15 cellular contexts compared by ENCODE assay signal in genomic region chr6:149075616-149076354, GRCh38.
DNase-seq lines count a peak whose midpoint lies in the region; ATAC-seq and TF ChIP-seq lines count a peak whose summit lies in the region.
"Had no signal": no experiment of that assay in that cellular context is flagged by ENCODE, and none has a peak within 500 bp of the region (broad histone marks: within the 10 kb centered on the region; RNA-seq: fewer than 3 reads in every experiment).

No MANE protein-coding gene starts in this region.

- peaks cover 34% of the 10 kb centered on the region for H3K4me1 ChIP-seq in adipocyte (ENCODE audit: control insufficient read depth, insufficient read depth, low read length)
- H3K4me1 ChIP-seq in gastroesophageal sphincter: peaks cover 0 to 23% (median 0%) of the 10 kb centered on the region in 3 donors

- CTCF ChIA-PET in activated CD4-positive, alpha-beta T cell treated with anti-CD3 and anti-CD28 coated beads, Interleukin-2, amount 10 ng/mL, durations not matched to agents 7 days and 5 days (lab: Charles Lee): interaction anchor here (0.5 to 3.5 kb wide), 13 partner anchors 9 to 356 kb away, joined by 3 to 25 read pairs (median 3); no protein-coding TSS in a partner anchor
- CTCF ChIA-PET in HEK293T (lab: Yijun Ruan, JAX): interaction anchor here (0.6 to 1.9 kb wide), 3 partner anchors 12 to 356 kb away, joined by 3 to 4 read pairs (median 3); no protein-coding TSS in a partner anchor

- peaks cover 45% of the 10 kb centered on the region for H3K4me1 Mint-ChIP-seq in activated CD4-positive, alpha-beta T cell treated with anti-CD3 and anti-CD28 coated beads, Interleukin-2, amount 10 ng/mL, durations not matched to agents 24 days and 14 days
- peaks cover 41% of the 10 kb centered on the region for H3K4me1 Mint-ChIP-seq in activated CD4-positive, alpha-beta T cell treated with anti-CD3 and anti-CD28 coated beads, Interleukin-2, amount 10 ng/mL, durations not matched to agents 7 days and 5 days
- peaks cover 51% of the 10 kb centered on the region for H3K4me1 Mint-ChIP-seq in osteocyte (ENCODE audit: unreplicated experiment)

- H3K36me3 Mint-ChIP-seq in activated CD4-positive, alpha-beta T cell treated with anti-CD3 and anti-CD28 coated beads, Interleukin-2, amount 10 ng/mL, durations not matched to agents 24 days and 14 days (ENCODE audit: low read depth): peaks cover 24% of the 10 kb centered on the region
- peaks cover 26% of the 10 kb centered on the region for H3K36me3 Mint-ChIP-seq in activated CD4-positive, alpha-beta T cell treated with anti-CD3 and anti-CD28 coated beads, Interleukin-2, amount 10 ng/mL, durations not matched to agents 7 days and 5 days (ENCODE audit: low read depth)
- peaks cover 3% of the 10 kb centered on the region for H3K36me3 Mint-ChIP-seq in osteocyte (ENCODE audit: unreplicated experiment)

- TF ChIP-seq CTCF in osteocyte (IDR thresholded peaks at IDR 0.05): no peak
- TF ChIP-seq CTCF in gastroesophageal sphincter (IDR thresholded peaks at IDR 0.05): no peak

- peak overlapping the region; percentile 10 for H3K4me3 Mint-ChIP-seq in activated CD4-positive, alpha-beta T cell treated with anti-CD3 and anti-CD28 coated beads, Interleukin-2, amount 10 ng/mL, durations not matched to agents 24 days and 14 days
- no peak overlapping the region for H3K4me3 Mint-ChIP-seq in activated CD4-positive, alpha-beta T cell treated with anti-CD3 and anti-CD28 coated beads, Interleukin-2, amount 10 ng/mL, durations not matched to agents 7 days and 5 days
- H3K4me3 Mint-ChIP-seq in osteocyte (ENCODE audit: unreplicated experiment): no peak overlapping the region

- POLR2A ChIA-PET in activated CD4-positive, alpha-beta T cell treated with anti-CD3 and anti-CD28 coated beads, Interleukin-2, amount 10 ng/mL, durations not matched to agents 7 days and 5 days (lab: Charles Lee): interaction anchor here (0.6 to 0.8 kb wide), 2 partner anchors 158 to 502 kb away, joined by 3 read pairs; no protein-coding TSS in a partner anchor
- POLR2A ChIA-PET in HEK293T (lab: Yijun Ruan, JAX): interaction anchor here (2.3 kb wide), 1 partner anchor 15 kb away, joined by 7 read pairs; no protein-coding TSS in a partner anchor

- H3K9me3 Mint-ChIP-seq in activated CD4-positive, alpha-beta T cell treated with anti-CD3 and anti-CD28 coated beads, Interleukin-2, amount 10 ng/mL, durations not matched to agents 24 days and 14 days: peaks cover 6% of the 10 kb centered on the region
- H3K9me3 Mint-ChIP-seq in activated CD4-positive, alpha-beta T cell treated with anti-CD3 and anti-CD28 coated beads, Interleukin-2, amount 10 ng/mL, durations not matched to agents 7 days and 5 days: peaks cover 2% of the 10 kb centered on the region
- no peaks in the 10 kb centered on the region for H3K9me3 Mint-ChIP-seq in osteocyte (ENCODE audit: unreplicated experiment)

- no peaks in the 10 kb centered on the region for H3K27me3 ChIP-seq in adipocyte (replicated peaks; ENCODE audit: control insufficient read depth, insufficient read depth, low read length)
- H3K27me3 ChIP-seq in gastroesophageal sphincter: no peaks in the 10 kb centered on the region
- H3K27me3 ChIP-seq: esophagus squamous epithelium, tibial nerve had no signal

- H3K27me3 Mint-ChIP-seq in activated CD4-positive, alpha-beta T cell treated with anti-CD3 and anti-CD28 coated beads, Interleukin-2, amount 10 ng/mL, durations not matched to agents 24 days and 14 days: no peaks in the 10 kb centered on the region
- no peaks in the 10 kb centered on the region for H3K27me3 Mint-ChIP-seq in activated CD4-positive, alpha-beta T cell treated with anti-CD3 and anti-CD28 coated beads, Interleukin-2, amount 10 ng/mL, durations not matched to agents 7 days and 5 days
- H3K27me3 Mint-ChIP-seq in osteocyte (ENCODE audit: unreplicated experiment): no peaks in the 10 kb centered on the region

- WGBS in gastroesophageal sphincter (ENCODE audit: low coverage in 1 of 2), 2 donors: 67 to 75% methylated on average over 6 of the region's 6 CpGs

- no peak for TF ChIP-seq EP300 in gastroesophageal sphincter (IDR thresholded peaks at IDR 0.05)

- ATAC-seq in gastroesophageal sphincter (no peak), HG03469 (IDR thresholded peaks at IDR 0.05; ENCODE audit: unreplicated experiment) (no peak), HG02571 (IDR thresholded peaks at IDR 0.05; ENCODE audit: unreplicated experiment) (no peak)
- ATAC-seq: HCT116 had no signal

- peak overlapping the region; percentile 87 for H3K27ac Mint-ChIP-seq in activated CD4-positive, alpha-beta T cell treated with anti-CD3 and anti-CD28 coated beads, Interleukin-2, amount 10 ng/mL, durations not matched to agents 24 days and 14 days
- no peak overlapping the region for H3K27ac Mint-ChIP-seq in activated CD4-positive, alpha-beta T cell treated with anti-CD3 and anti-CD28 coated beads, Interleukin-2, amount 10 ng/mL, durations not matched to agents 7 days and 5 days
- H3K27ac Mint-ChIP-seq in osteocyte (ENCODE audit: unreplicated experiment): peak overlapping the region; percentile 77

- DNase-seq in activated CD4-positive, alpha-beta T cell treated with anti-CD3 and anti-CD28 coated beads, Interleukin-2, amount 10 ng/mL, durations not matched to agents 24 days and 14 days: peak; percentile 68
- no peak for DNase-seq in activated CD4-positive, alpha-beta T cell treated with anti-CD3 and anti-CD28 coated beads, Interleukin-2, amount 10 ng/mL, durations not matched to agents 7 days and 5 days
- DNase-seq in HEK293T (ENCODE audit: extremely low spot score): no peak
- DNase-seq in adipocyte (ENCODE audit: low read depth): peak; percentile 60
- no peak for DNase-seq in osteocyte (ENCODE audit: extremely low spot score, unreplicated experiment)
- DNase-seq: AML-193, esophagus squamous epithelium, NCI-H187 treated with DMSO at 0.1 percent for 48 hours, WERI-Rb-1 had no signal

- H3K36me3 ChIP-seq in adipocyte (ENCODE audit: control insufficient read depth, insufficient read depth, low read length, severe bottlenecking) (peaks cover 3% of the 10 kb centered on the region), gastroesophageal sphincter (peaks cover 0 to 19% of the 10 kb centered on the region in 2 donors)
- H3K36me3 ChIP-seq: WERI-Rb-1 had no signal

- H3K9ac ChIP-seq in adipocyte (ENCODE audit: low read length): no peak overlapping the region
- H3K9ac ChIP-seq: parathyroid adenoma had no signal

- intact Hi-C loops in activated CD4-positive, alpha-beta T cell treated with anti-CD3 and anti-CD28 coated beads, Interleukin-2, amount 10 ng/mL, durations not matched to agents 24 days and 14 days (cut with micrococcal nuclease): loop anchor here (1.0 to 5.0 kb wide), 3 partner anchors 9 to 422 kb away; no protein-coding TSS in a partner anchor

- no peaks in the 10 kb centered on the region for H3K9me3 ChIP-seq in adipocyte (ENCODE audit: control insufficient read depth, low read length)
- H3K9me3 ChIP-seq in gastroesophageal sphincter: no peaks in the 10 kb centered on the region
- H3K9me3 ChIP-seq: esophagus squamous epithelium, tibial nerve had no signal

- H3K27ac ChIP-seq in gastroesophageal sphincter: no peak overlapping the region
- H3K27ac ChIP-seq: esophagus squamous epithelium, WERI-Rb-1 had no signal

- no peak for TF ChIP-seq POLR2A in gastroesophageal sphincter (IDR thresholded peaks at IDR 0.05)

- no peak overlapping the region for H3K4me3 ChIP-seq in adipocyte (ENCODE audit: low read length)
- no peak overlapping the region for H3K4me3 ChIP-seq in gastroesophageal sphincter
- H3K4me3 ChIP-seq: esophagus squamous epithelium, tibial nerve had no signal

TF ChIP-seq in HEK293T, 16 proteins besides CTCF, POLR2A, EP300 and RAD21:
- TF ChIP-seq PKNOX1 (IDR thresholded peaks at IDR 0.05) (0 out of 2 replicates have a peak, but pooled peaks have one; percentile 9), HDGF (IDR thresholded peaks at IDR 0.05; ENCODE audit: borderline replicate concordance) (no peak)

Comparison
In these comparisons a context has a peak if more than half of its experiments do, and no peak if none do; other contexts are left out.
1. DNase-seq: peak in activated CD4-positive, alpha-beta T cell treated with anti-CD3 and anti-CD28 coated beads, Interleukin-2, amount 10 ng/mL, durations not matched to agents 24 days and 14 days (single experiment) and adipocyte (single experiment); none in activated CD4-positive, alpha-beta T cell treated with anti-CD3 and anti-CD28 coated beads, Interleukin-2, amount 10 ng/mL, durations not matched to agents 7 days and 5 days (single experiment), HEK293T (single experiment) and osteocyte (single experiment).